In genomic region chr6:134902074-134902861, GRCh38 we compare ENCODE assay signal across 23 cellular contexts. TPM values are rescaled to one million over a fixed set of nuclear protein-coding genes. Genes with fewer than 3 reads are reported as not detected.
A peak's percentile ranks its signal among the peaks of the same experiment; 100 is the strongest.
DNase-seq lines count a peak whose midpoint lies in the region; ATAC-seq and TF ChIP-seq lines count a peak whose summit lies in the region.
"Had no signal": no experiment of that assay in that cellular context is flagged by ENCODE, and none has a peak within 500 bp of the region (broad histone marks: within the 10 kb centered on the region; RNA-seq: fewer than 3 reads in every experiment).

No MANE protein-coding gene starts in this region.

- DNase-seq in left ventricle myocardium superior (no peak), Right ventricle myocardium superior (no peak), fibroblast of mammary gland (ENCODE audit: low read depth) (peak; percentile 55), omental fat pad (ENCODE audit: low spot score) (no peak), upper lobe of right lung (no peak), H4 (ENCODE audit: low spot score) (no peak), posterior vena cava (ENCODE audit: low spot score) (no peak)
- DNase-seq in activated CD4-positive, alpha-beta T cell treated with anti-CD3 and anti-CD28 coated beads, Interleukin-2, amount 50 U/mL, for 48 hours = no peak
- DNase-seq: activated CD4-positive, alpha-beta T cell treated with anti-CD3 and anti-CD28 coated beads for 48 hours; activated naive CD4-positive, alpha-beta T cell treated with Interleukin-2 at 50 U/mL for 16 hours; activated T-cell treated with anti-CD3 and anti-CD28 coated beads, Interleukin-2, amount 50 U/mL, for 72 hours; anterior cingulate cortex; CD8-positive, alpha-beta memory T cell; DMS153; heart left ventricle; KG1; naive thymus-derived CD4-positive, alpha-beta T cell; NCI-H1417 treated with DMSO at 0.1 percent for 48 hours; NCI-H446; NK-92 treated with Interleukin-12 subunit alpha and Interleukin-12 subunit beta, amount 100 ng/mL, for 24 hours; T-helper 17 cell had no signal

- ATAC-seq in left ventricle myocardium superior = peak; percentile 26
- ATAC-seq in Right ventricle myocardium superior (ENCODE audit: poor library complexity) = no peak
- ATAC-seq in omental fat pad (ENCODE audit: low FRiP score) = peak; percentile 89
- ATAC-seq in upper lobe of right lung = peak; percentile 27
- ATAC-seq: activated T-cell treated with anti-CD3 and anti-CD28 coated beads, Interleukin-2, amount 50 U/mL, for 72 hours; naive thymus-derived CD4-positive, alpha-beta T cell; T-helper 17 cell had no signal

- intact Hi-C loops in left ventricle myocardium superior (cut with micrococcal nuclease) (no loop called here), Right ventricle myocardium superior (cut with DNase I) (no loop called here), upper lobe of right lung (cut with DNase I) (no loop called here), posterior vena cava (cut with DNase I) (no loop called here)

- H3K4me3 ChIP-seq in fibroblast of mammary gland (ENCODE audit: control insufficient read depth, low read depth, low read length) (no peak overlapping the region), upper lobe of right lung (no peak overlapping the region)
- H3K4me3 ChIP-seq: heart left ventricle had no signal

- no peaks in the 10 kb centered on the region for H3K27me3 ChIP-seq in upper lobe of right lung
- H3K27me3 ChIP-seq: heart left ventricle had no signal

- H3K27ac ChIP-seq in upper lobe of right lung = no peak overlapping the region
- H3K27ac ChIP-seq: heart left ventricle had no signal

- H3K4me1 ChIP-seq in upper lobe of right lung = no peaks in the 10 kb centered on the region

- no peak for TF ChIP-seq CTCF in fibroblast of mammary gland (conservative IDR thresholded peaks at IDR 0.05; ENCODE audit: control insufficient read depth, insufficient read depth, low read depth, low read length)
- no peak for TF ChIP-seq CTCF in omental fat pad (IDR thresholded peaks at IDR 0.05)
- TF ChIP-seq CTCF in upper lobe of right lung (IDR thresholded peaks at IDR 0.05) = no peak

- H3K36me3 ChIP-seq in upper lobe of right lung = no peaks in the 10 kb centered on the region
- H3K36me3 ChIP-seq: heart left ventricle had no signal

- H3K9me3 ChIP-seq in upper lobe of right lung = no peaks in the 10 kb centered on the region
- H3K9me3 ChIP-seq: heart left ventricle had no signal

RNA-seq across cellular contexts. Expression of gene ALDH8A1, which starts 47.6 kb away (rescaled TPM):
- 0.20 TPM for total RNA-seq in left ventricle myocardium superior
- total RNA-seq in Right ventricle myocardium superior = 0.19 TPM
- total RNA-seq in omental fat pad = 1 to 10 TPM; 1.5 to 7.0 (median 3.0) TPM
- total RNA-seq in upper lobe of right lung = 1.2 TPM
- total RNA-seq in H4 (2014; rRNA removed; shearing (Covaris generic)) = not detected in 2 replicates
- total RNA-seq in posterior vena cava = 1 to 10 TPM; 1.0 to 1.1 TPM
- total RNA-seq: HT-29, SK-MEL-5 had no signal
